Comparison of ENCODE assay signal across 1 cellular context in genomic region chr6:108348655-108349349, GRCh38.
TF ChIP-seq lines count a peak whose summit lies in the region.

No MANE protein-coding gene starts in this region.

TF ChIP-seq in HepG2, 621 proteins besides CTCF, POLR2A, EP300 and RAD21 (continued from another document):
- TF ChIP-seq, protein P1, sequence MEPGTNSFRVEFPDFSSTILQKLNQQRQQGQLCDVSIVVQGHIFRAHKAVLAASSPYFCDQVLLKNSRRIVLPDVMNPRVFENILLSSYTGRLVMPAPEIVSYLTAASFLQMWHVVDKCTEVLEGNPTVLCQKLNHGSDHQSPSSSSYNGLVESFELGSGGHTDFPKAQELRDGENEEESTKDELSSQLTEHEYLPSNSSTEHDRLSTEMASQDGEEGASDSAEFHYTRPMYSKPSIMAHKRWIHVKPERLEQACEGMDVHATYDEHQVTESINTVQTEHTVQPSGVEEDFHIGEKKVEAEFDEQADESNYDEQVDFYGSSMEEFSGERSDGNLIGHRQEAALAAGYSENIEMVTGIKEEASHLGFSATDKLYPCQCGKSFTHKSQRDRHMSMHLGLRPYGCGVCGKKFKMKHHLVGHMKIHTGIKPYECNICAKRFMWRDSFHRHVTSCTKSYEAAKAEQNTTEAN (CRISPR knock-in tag; conservative IDR thresholded peaks at IDR 0.05): no peak
- TF ChIP-seq, protein P2, sequence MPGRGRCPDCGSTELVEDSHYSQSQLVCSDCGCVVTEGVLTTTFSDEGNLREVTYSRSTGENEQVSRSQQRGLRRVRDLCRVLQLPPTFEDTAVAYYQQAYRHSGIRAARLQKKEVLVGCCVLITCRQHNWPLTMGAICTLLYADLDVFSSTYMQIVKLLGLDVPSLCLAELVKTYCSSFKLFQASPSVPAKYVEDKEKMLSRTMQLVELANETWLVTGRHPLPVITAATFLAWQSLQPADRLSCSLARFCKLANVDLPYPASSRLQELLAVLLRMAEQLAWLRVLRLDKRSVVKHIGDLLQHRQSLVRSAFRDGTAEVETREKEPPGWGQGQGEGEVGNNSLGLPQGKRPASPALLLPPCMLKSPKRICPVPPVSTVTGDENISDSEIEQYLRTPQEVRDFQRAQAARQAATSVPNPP (CRISPR knock-in tag; IDR thresholded peaks at IDR 0.05): no peak
